In the genomic region with DNA sequence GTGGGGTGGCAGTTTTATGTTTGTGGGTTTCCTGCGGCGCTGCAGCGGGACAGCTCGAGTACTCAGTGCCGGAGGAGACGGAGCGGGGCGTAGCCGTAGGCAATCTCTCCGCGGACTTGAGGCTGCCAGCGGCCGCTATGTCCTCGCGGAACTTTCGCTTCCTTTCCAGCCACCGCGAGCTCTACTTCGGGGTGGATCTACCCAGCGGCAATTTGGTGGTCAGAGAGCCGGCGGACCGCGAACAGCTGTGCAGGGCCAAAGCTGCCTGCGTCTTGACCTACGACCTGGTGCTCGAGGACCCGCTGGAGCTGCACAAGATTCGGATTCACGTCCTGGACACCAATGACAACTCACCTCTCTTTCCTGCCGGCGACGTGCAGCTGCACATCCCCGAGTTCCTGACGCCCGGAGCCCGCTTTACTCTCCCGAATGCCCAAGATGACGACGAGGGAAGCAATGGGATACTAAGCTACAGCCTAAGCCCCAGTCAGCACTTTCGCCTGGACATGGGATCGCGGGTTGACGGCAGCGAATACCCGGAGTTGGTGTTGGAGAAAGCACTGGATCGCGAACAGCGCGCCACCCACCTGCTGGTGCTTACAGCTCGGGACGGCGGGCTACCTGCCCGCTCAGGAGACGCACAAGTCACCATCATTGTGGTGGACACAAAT, we compare ENCODE assay signal across 2 cellular contexts.
TF ChIP-seq lines count a peak whose summit lies in the region.

No MANE protein-coding gene starts in this region.

TF ChIP-seq in SK-N-SH, 30 proteins besides CTCF, POLR2A, EP300 and RAD21 (continued from another document):
- no peak for TF ChIP-seq TEAD4 (IDR thresholded peaks at IDR 0.05; ENCODE audit: borderline replicate concordance, insufficient read depth)
- TF ChIP-seq SIN3A (IDR thresholded peaks at IDR 0.05; ENCODE audit: borderline replicate concordance, low read depth, low read length), result no peak
- TF ChIP-seq POLR2AphosphoS5 (IDR thresholded peaks at IDR 0.05; ENCODE audit: low read depth, low read length), result no peak
- no peak for TF ChIP-seq TCF12 (IDR thresholded peaks at IDR 0.05)
- TF ChIP-seq, protein P1, sequence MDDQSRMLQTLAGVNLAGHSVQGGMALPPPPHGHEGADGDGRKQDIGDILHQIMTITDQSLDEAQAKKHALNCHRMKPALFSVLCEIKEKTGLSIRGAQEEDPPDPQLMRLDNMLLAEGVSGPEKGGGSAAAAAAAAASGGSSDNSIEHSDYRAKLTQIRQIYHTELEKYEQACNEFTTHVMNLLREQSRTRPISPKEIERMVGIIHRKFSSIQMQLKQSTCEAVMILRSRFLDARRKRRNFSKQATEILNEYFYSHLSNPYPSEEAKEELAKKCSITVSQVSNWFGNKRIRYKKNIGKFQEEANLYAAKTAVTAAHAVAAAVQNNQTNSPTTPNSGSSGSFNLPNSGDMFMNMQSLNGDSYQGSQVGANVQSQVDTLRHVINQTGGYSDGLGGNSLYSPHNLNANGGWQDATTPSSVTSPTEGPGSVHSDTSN (IDR thresholded peaks at IDR 0.05), result no peak
- TF ChIP-seq, protein P2, sequence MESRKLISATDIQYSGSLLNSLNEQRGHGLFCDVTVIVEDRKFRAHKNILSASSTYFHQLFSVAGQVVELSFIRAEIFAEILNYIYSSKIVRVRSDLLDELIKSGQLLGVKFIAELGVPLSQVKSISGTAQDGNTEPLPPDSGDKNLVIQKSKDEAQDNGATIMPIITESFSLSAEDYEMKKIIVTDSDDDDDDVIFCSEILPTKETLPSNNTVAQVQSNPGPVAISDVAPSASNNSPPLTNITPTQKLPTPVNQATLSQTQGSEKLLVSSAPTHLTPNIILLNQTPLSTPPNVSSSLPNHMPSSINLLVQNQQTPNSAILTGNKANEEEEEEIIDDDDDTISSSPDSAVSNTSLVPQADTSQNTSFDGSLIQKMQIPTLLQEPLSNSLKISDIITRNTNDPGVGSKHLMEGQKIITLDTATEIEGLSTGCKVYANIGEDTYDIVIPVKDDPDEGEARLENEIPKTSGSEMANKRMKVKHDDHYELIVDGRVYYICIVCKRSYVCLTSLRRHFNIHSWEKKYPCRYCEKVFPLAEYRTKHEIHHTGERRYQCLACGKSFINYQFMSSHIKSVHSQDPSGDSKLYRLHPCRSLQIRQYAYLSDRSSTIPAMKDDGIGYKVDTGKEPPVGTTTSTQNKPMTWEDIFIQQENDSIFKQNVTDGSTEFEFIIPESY (IDR thresholded peaks at IDR 0.05; ENCODE audit: borderline replicate concordance, low read depth), result no peak
- no peak for TF ChIP-seq MXI1 (IDR thresholded peaks at IDR 0.05; ENCODE audit: low read depth, low read length)
- no peak for TF ChIP-seq GABPA (IDR thresholded peaks at IDR 0.05; ENCODE audit: low read depth)
- no peak for TF ChIP-seq YY1 (IDR thresholded peaks at IDR 0.05; ENCODE audit: low read depth)
- TF ChIP-seq, protein P3, sequence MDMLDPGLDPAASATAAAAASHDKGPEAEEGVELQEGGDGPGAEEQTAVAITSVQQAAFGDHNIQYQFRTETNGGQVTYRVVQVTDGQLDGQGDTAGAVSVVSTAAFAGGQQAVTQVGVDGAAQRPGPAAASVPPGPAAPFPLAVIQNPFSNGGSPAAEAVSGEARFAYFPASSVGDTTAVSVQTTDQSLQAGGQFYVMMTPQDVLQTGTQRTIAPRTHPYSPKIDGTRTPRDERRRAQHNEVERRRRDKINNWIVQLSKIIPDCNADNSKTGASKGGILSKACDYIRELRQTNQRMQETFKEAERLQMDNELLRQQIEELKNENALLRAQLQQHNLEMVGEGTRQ (IDR thresholded peaks at IDR 0.05; ENCODE audit: borderline replicate concordance, low read depth, low read length), result no peak
- no peak for TF ChIP-seq EZH2phosphoT487 (IDR thresholded peaks at IDR 0.05; ENCODE audit: borderline replicate concordance, low read depth)
- TF ChIP-seq, protein P4, sequence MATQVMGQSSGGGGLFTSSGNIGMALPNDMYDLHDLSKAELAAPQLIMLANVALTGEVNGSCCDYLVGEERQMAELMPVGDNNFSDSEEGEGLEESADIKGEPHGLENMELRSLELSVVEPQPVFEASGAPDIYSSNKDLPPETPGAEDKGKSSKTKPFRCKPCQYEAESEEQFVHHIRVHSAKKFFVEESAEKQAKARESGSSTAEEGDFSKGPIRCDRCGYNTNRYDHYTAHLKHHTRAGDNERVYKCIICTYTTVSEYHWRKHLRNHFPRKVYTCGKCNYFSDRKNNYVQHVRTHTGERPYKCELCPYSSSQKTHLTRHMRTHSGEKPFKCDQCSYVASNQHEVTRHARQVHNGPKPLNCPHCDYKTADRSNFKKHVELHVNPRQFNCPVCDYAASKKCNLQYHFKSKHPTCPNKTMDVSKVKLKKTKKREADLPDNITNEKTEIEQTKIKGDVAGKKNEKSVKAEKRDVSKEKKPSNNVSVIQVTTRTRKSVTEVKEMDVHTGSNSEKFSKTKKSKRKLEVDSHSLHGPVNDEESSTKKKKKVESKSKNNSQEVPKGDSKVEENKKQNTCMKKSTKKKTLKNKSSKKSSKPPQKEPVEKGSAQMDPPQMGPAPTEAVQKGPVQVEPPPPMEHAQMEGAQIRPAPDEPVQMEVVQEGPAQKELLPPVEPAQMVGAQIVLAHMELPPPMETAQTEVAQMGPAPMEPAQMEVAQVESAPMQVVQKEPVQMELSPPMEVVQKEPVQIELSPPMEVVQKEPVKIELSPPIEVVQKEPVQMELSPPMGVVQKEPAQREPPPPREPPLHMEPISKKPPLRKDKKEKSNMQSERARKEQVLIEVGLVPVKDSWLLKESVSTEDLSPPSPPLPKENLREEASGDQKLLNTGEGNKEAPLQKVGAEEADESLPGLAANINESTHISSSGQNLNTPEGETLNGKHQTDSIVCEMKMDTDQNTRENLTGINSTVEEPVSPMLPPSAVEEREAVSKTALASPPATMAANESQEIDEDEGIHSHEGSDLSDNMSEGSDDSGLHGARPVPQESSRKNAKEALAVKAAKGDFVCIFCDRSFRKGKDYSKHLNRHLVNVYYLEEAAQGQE (IDR thresholded peaks at IDR 0.05; ENCODE audit: low read depth, low read length), result no peak
- TF ChIP-seq GATA2 (CRISPR knock-in tag; IDR thresholded peaks at IDR 0.05), result no peak

TF ChIP-seq in SK-N-SH treated with all-trans-retinoic acid at 6 μM for 48 hours, 23 proteins besides CTCF, POLR2A, EP300 and RAD21 (continued from another document):
- TF ChIP-seq TOX (CRISPR knock-in tag; IDR thresholded peaks at IDR 0.05; ENCODE audit: borderline replicate concordance) (no peak), CSDC2 (CRISPR knock-in tag; IDR thresholded peaks at IDR 0.05) (no peak), TCF4 (CRISPR knock-in tag; IDR thresholded peaks at IDR 0.05; ENCODE audit: borderline replicate concordance) (no peak), ZNF8 (CRISPR knock-in tag; IDR thresholded peaks at IDR 0.05) (no peak), PPARA (CRISPR knock-in tag; IDR thresholded peaks at IDR 0.05; ENCODE audit: borderline replicate concordance) (no peak), BACH2 (CRISPR knock-in tag; IDR thresholded peaks at IDR 0.05; ENCODE audit: borderline replicate concordance) (no peak), ISL1 (CRISPR knock-in tag; IDR thresholded peaks at IDR 0.05) (no peak), ZNF565 (CRISPR knock-in tag; conservative IDR thresholded peaks at IDR 0.05; ENCODE audit: low read depth) (no peak), ZC3H10 (CRISPR knock-in tag; IDR thresholded peaks at IDR 0.05) (no peak), ZFP30 (CRISPR knock-in tag; IDR thresholded peaks at IDR 0.05) (no peak)
- TF ChIP-seq, protein P5, sequence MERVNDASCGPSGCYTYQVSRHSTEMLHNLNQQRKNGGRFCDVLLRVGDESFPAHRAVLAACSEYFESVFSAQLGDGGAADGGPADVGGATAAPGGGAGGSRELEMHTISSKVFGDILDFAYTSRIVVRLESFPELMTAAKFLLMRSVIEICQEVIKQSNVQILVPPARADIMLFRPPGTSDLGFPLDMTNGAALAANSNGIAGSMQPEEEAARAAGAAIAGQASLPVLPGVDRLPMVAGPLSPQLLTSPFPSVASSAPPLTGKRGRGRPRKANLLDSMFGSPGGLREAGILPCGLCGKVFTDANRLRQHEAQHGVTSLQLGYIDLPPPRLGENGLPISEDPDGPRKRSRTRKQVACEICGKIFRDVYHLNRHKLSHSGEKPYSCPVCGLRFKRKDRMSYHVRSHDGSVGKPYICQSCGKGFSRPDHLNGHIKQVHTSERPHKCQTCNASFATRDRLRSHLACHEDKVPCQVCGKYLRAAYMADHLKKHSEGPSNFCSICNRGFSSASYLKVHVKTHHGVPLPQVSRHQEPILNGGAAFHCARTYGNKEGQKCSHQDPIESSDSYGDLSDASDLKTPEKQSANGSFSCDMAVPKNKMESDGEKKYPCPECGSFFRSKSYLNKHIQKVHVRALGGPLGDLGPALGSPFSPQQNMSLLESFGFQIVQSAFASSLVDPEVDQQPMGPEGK (CRISPR knock-in tag; IDR thresholded peaks at IDR 0.05; ENCODE audit: borderline replicate concordance), result no peak
- TF ChIP-seq, protein P6, sequence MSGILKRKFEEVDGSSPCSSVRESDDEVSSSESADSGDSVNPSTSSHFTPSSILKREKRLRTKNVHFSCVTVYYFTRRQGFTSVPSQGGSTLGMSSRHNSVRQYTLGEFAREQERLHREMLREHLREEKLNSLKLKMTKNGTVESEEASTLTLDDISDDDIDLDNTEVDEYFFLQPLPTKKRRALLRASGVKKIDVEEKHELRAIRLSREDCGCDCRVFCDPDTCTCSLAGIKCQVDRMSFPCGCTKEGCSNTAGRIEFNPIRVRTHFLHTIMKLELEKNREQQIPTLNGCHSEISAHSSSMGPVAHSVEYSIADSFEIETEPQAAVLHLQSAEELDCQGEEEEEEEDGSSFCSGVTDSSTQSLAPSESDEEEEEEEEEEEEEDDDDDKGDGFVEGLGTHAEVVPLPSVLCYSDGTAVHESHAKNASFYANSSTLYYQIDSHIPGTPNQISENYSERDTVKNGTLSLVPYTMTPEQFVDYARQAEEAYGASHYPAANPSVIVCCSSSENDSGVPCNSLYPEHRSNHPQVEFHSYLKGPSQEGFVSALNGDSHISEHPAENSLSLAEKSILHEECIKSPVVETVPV (CRISPR knock-in tag; IDR thresholded peaks at IDR 0.05), result no peak
- TF ChIP-seq, protein P7, sequence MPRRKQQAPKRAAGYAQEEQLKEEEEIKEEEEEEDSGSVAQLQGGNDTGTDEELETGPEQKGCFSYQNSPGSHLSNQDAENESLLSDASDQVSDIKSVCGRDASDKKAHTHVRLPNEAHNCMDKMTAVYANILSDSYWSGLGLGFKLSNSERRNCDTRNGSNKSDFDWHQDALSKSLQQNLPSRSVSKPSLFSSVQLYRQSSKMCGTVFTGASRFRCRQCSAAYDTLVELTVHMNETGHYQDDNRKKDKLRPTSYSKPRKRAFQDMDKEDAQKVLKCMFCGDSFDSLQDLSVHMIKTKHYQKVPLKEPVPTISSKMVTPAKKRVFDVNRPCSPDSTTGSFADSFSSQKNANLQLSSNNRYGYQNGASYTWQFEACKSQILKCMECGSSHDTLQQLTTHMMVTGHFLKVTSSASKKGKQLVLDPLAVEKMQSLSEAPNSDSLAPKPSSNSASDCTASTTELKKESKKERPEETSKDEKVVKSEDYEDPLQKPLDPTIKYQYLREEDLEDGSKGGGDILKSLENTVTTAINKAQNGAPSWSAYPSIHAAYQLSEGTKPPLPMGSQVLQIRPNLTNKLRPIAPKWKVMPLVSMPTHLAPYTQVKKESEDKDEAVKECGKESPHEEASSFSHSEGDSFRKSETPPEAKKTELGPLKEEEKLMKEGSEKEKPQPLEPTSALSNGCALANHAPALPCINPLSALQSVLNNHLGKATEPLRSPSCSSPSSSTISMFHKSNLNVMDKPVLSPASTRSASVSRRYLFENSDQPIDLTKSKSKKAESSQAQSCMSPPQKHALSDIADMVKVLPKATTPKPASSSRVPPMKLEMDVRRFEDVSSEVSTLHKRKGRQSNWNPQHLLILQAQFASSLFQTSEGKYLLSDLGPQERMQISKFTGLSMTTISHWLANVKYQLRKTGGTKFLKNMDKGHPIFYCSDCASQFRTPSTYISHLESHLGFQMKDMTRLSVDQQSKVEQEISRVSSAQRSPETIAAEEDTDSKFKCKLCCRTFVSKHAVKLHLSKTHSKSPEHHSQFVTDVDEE (CRISPR knock-in tag; IDR thresholded peaks at IDR 0.05), result no peak
